Comparison of ENCODE assay signal across 15 cellular contexts in genomic region chr19:30692517-30692870, GRCh38.
A peak's percentile ranks its signal among the peaks of the same experiment; 100 is the strongest.
DNase-seq lines count a peak whose midpoint lies in the region; ATAC-seq, FAIRE-seq and TF ChIP-seq lines count a peak whose summit lies in the region.
"Had no signal": no experiment of that assay in that cellular context is flagged by ENCODE, and none has a peak within 500 bp of the region (broad histone marks: within the 10 kb centered on the region; RNA-seq: fewer than 3 reads in every experiment).

No MANE protein-coding gene starts in this region.

- ATAC-seq in IMR-90 (ENCODE audit: low read depth) (0 out of 2 replicates have a peak, but pooled peaks have one; percentile 24), thoracic aorta (ENCODE audit: insufficient number of reproducible peaks, low FRiP score, low read depth) (no peak), GM18858 (IDR thresholded peaks at IDR 0.05; ENCODE audit: unreplicated experiment) (no peak), HG03196 (IDR thresholded peaks at IDR 0.05; ENCODE audit: unreplicated experiment) (no peak)
- ATAC-seq: activated T-cell treated with anti-CD3 and anti-CD28 coated beads, Interleukin-2, amount 50 U/mL, for 72 hours; GM12878 had no signal

- TF ChIP-seq EP300 in H1 (IDR thresholded peaks at IDR 0.05; ENCODE audit: borderline replicate concordance in 1 of 2, low read depth in 2 of 2, low read length in 2 of 2), result no peak

- H2BK12ac ChIP-seq in H1 (ENCODE audit: low read depth, low read length), result no peak overlapping the region

- peak overlapping the region; percentile 64 for H3K4me3 Mint-ChIP-seq in nephron progenitor cell
- H3K4me3 Mint-ChIP-seq: activated T-cell treated with anti-CD3 and anti-CD28 coated beads, Interleukin-2, amount 50 U/mL, for 72 hours had no signal

- H3K4me3 ChIP-seq in IMR-90 (ENCODE audit: insufficient read depth, low read depth, low read length), result no peak overlapping the region
- H3K4me3 ChIP-seq in H1 (ENCODE audit: extremely low read depth in 1 of 4, insufficient read depth in 2 of 4, low read depth in 3 of 4, low read length in 4 of 4), result no peak overlapping the region
- H3K4me3 ChIP-seq in thoracic aorta, result peak overlapping the region; percentile 42
- H3K4me3 ChIP-seq: cardiac muscle cell, GM12878 had no signal

- no peak overlapping the region for H4K91ac ChIP-seq in IMR-90 (ENCODE audit: insufficient read depth, low read depth, low read length)
- H4K91ac ChIP-seq in H1 (replicated peaks; ENCODE audit: insufficient read length, low read length), result no peak overlapping the region

- H4K8ac ChIP-seq in IMR-90 (ENCODE audit: low read depth in 2 of 2, low read length in 2 of 2) (no peak overlapping the region), H1 (ENCODE audit: extremely low read depth, insufficient read depth, low read length) (no peak overlapping the region)

- H3K4me1 ChIP-seq in IMR-90 (ENCODE audit: control insufficient read depth, insufficient read depth, low read length) (no peaks in the 10 kb centered on the region), H1 (replicated peaks in 1 of 4; ENCODE audit: control insufficient read depth in 3 of 4, insufficient read depth in 4 of 4, low read length in 3 of 4) (peaks cover 0 to 8% (median 6%) of the 10 kb centered on the region in 4 experiments; a peak in 3 of 7 replicates), thoracic aorta (ENCODE audit: control insufficient read depth in 1 of 2, low read depth in 2 of 2) (peaks cover 5 to 14% of the 10 kb centered on the region in 2 donors)

- BruUV-seq in IMR-90 (replicated peaks; lab: Mats Ljungman, UMichigan), result no TSS peak

- H3K36me3 Mint-ChIP-seq in nephron progenitor cell (ENCODE audit: low read depth), result no peaks in the 10 kb centered on the region

- POLR2A ChIA-PET in IMR-90 (lab: Charles Lee; ENCODE audit: unreplicated experiment), result no interaction called here
- POLR2A ChIA-PET in H1 (lab: Charles Lee; ENCODE audit: partially characterized antibody), result no interaction called here

- H3K9me3 ChIP-seq in IMR-90 (ENCODE audit: control insufficient read depth, insufficient read depth, low read length) (no peaks in the 10 kb centered on the region), H1 (ENCODE audit: insufficient read depth in 2 of 2, low read depth in 1 of 2, low read length in 1 of 2) (no peaks in the 10 kb centered on the region), thoracic aorta (no peaks in the 10 kb centered on the region)
- H3K9me3 ChIP-seq: neutrophil had no signal

- H3K27me3 Mint-ChIP-seq in nephron progenitor cell (ENCODE audit: low read depth, poor library complexity), result peaks cover 3% of the 10 kb centered on the region

- peaks cover 85% of the 10 kb centered on the region for H3K4me1 Mint-ChIP-seq in nephron progenitor cell

- TF ChIP-seq POLR2A in IMR-90 (IDR thresholded peaks at IDR 0.05; ENCODE audit: low read depth, low read length) (no peak), H1 (IDR thresholded peaks at IDR 0.05; ENCODE audit: control extremely low read depth in 1 of 2, low read depth in 2 of 2, low read length in 2 of 2) (no peak)

- no peaks in the 10 kb centered on the region for H3K79me2 ChIP-seq in H1 (ENCODE audit: control insufficient read depth in 1 of 2, insufficient read depth in 2 of 2, low read length in 2 of 2)

- H3K36me3 ChIP-seq in IMR-90 (ENCODE audit: control insufficient read depth, insufficient read depth, low read length) (no peaks in the 10 kb centered on the region), H1 (ENCODE audit: control insufficient read depth in 2 of 4, insufficient read depth in 4 of 4, low read length in 3 of 4) (no peaks in the 10 kb centered on the region), thoracic aorta (no peaks in the 10 kb centered on the region)
- H3K36me3 ChIP-seq: cardiac muscle cell, neutrophil had no signal

- H2AK9ac ChIP-seq in IMR-90 (replicated peaks; ENCODE audit: low read depth, low read length, poor library complexity), result no peak overlapping the region

- intact Hi-C loops in IMR-90 (cut with micrococcal nuclease), result no loop called here

- no peak for FAIRE-seq in H1 (lab: Jason Lieb, UNC)
- FAIRE-seq: GM12878, keratinocyte had no signal

- no peak overlapping the region for H3K4me2 ChIP-seq in IMR-90 (ENCODE audit: low read depth, low read length)
- no peak overlapping the region; a peak in 1 of 4 replicates for H3K4me2 ChIP-seq in H1 (ENCODE audit: insufficient read depth in 1 of 2, low read depth in 2 of 2, low read length in 2 of 2)

- TF ChIP-seq RAD21 in IMR-90 (IDR thresholded peaks at IDR 0.05; ENCODE audit: low read length) (no peak), H1 (IDR thresholded peaks at IDR 0.05 in 1 of 2, conservative IDR thresholded peaks at IDR 0.05 in 1 of 2; ENCODE audit: low read depth in 2 of 2, low read length in 2 of 2) (no peak)

- no peak overlapping the region for H2BK120ac ChIP-seq in IMR-90 (ENCODE audit: low read depth, low read length)
- no peak overlapping the region for H2BK120ac ChIP-seq in H1 (replicated peaks; ENCODE audit: low read depth, low read length)

- H3K23ac ChIP-seq in IMR-90 (ENCODE audit: low read depth, low read length) (no peak overlapping the region), H1 (ENCODE audit: insufficient read length) (no peak overlapping the region)

- H2BK5ac ChIP-seq in IMR-90 (ENCODE audit: low read depth, low read length, poor library complexity, severe bottlenecking), result no peak overlapping the region
- no peak overlapping the region for H2BK5ac ChIP-seq in H1 (ENCODE audit: low read depth, low read length)

- TF ChIP-seq CTCF in IMR-90 (conservative IDR thresholded peaks at IDR 0.05; ENCODE audit: low read depth, low read length) (no peak), H1 (IDR thresholded peaks at IDR 0.05; ENCODE audit: control extremely low read depth in 1 of 3, insufficient read depth in 1 of 3, low read depth in 1 of 3, low read length in 3 of 3) (no peak), nephron progenitor cell (IDR thresholded peaks at IDR 0.05) (no peak), thoracic aorta (IDR thresholded peaks at IDR 0.05) (no peak)

- H4K20me1 ChIP-seq in IMR-90 (ENCODE audit: insufficient read depth, low read length), result no peaks in the 10 kb centered on the region
- no peaks in the 10 kb centered on the region for H4K20me1 ChIP-seq in H1 (replicated peaks in 1 of 2; ENCODE audit: control insufficient read depth in 1 of 2, insufficient read depth in 2 of 2, low read length in 2 of 2)

- in situ Hi-C loops in IMR-90 (cut with MboI; ENCODE audit: low sequenced_read_pairs), result no loop called here

- H3K18ac ChIP-seq in IMR-90 (ENCODE audit: low read depth, low read length) (no peak overlapping the region), H1 (ENCODE audit: extremely low read depth, low read length) (no peak overlapping the region)

- WGBS in IMR-90 (ENCODE audit: extremely low coverage in 2 of 2, insufficient read length in 1 of 2), 2 experiments, result 0% methylated on average over 2 of the region's 15 CpGs; no CpG with 5 or more reads in 1 of the 2 experiments
- WGBS in H1 (ENCODE audit: extremely low coverage in 1 of 2, insufficient coverage in 1 of 2, insufficient read length in 1 of 2, insufficient replicate concordance in 2 of 2, low coverage in 1 of 2, low lambda C conversion rate in 2 of 2, missing lambda C conversion rate in 1 of 2), 2 experiments, result 84% methylated on average over 15 of the region's 15 CpGs; no CpG with 5 or more reads in 1 of the 2 experiments

- CTCF ChIA-PET in IMR-90 (lab: Yijun Ruan, JAX), result no interaction called here
- CTCF ChIA-PET in H1 (lab: Charles Lee; ENCODE audit: partially characterized antibody), result interaction anchor here (0.8 to 4.5 kb wide), 3 partner anchors 10 to 44 kb away, joined by 3 to 41 read pairs (median 5); no protein-coding TSS in a partner anchor

- H3K9ac ChIP-seq in IMR-90 (ENCODE audit: low read depth, low read length), result no peak overlapping the region
- no peak overlapping the region for H3K9ac ChIP-seq in H1 (replicated peaks in 1 of 4; ENCODE audit: extremely low read depth in 1 of 4, low read depth in 3 of 4, low read length in 3 of 4)

- H3K27me3 ChIP-seq in IMR-90 (ENCODE audit: control insufficient read depth, insufficient read depth, low read length) (peaks cover 16% of the 10 kb centered on the region), H1 (replicated peaks in 1 of 4; ENCODE audit: control insufficient read depth in 3 of 4, extremely low read depth in 1 of 4, insufficient read depth in 3 of 4, low read length in 3 of 4) (no peaks in the 10 kb centered on the region), thoracic aorta (replicated peaks; ENCODE audit: insufficient read depth) (no peaks in the 10 kb centered on the region)

- no peaks in the 10 kb centered on the region for H3K23me2 ChIP-seq in H1 (ENCODE audit: low read depth, low read length)

- H3K27ac ChIP-seq in IMR-90 (ENCODE audit: insufficient read depth, low read length), result no peak overlapping the region
- H3K27ac ChIP-seq in H1 (ENCODE audit: low read depth, low read length), result no peak overlapping the region
- no peak overlapping the region for H3K27ac ChIP-seq in thoracic aorta
- H3K27ac ChIP-seq: cardiac muscle cell, neutrophil had no signal

- no peaks in the 10 kb centered on the region for H3K9me1 ChIP-seq in IMR-90 (ENCODE audit: insufficient read depth, low read length)

- no peak overlapping the region for H2BK20ac ChIP-seq in IMR-90 (ENCODE audit: low read depth, low read length)
- H2BK20ac ChIP-seq in H1 (ENCODE audit: low read length), result no peak overlapping the region

- H3K56ac ChIP-seq in IMR-90 (ENCODE audit: extremely low read depth, insufficient read depth, low read length) (no peak overlapping the region), H1 (replicated peaks; ENCODE audit: insufficient read length, low read depth, low read length) (no peak overlapping the region)

- DNase-seq in IMR-90 (no peak), H1 (ENCODE audit: low read depth in 1 of 2, low spot score in 2 of 2) (no peak), nephron progenitor cell (no peak), thoracic aorta (ENCODE audit: low spot score) (no peak), DMS53 (lab: John Stamatoyannopoulos, UW) (no peak)
- no peak for DNase-seq in activated CD4-positive, alpha-beta T cell treated with anti-CD3 and anti-CD28 coated beads, Interleukin-2, amount 50 U/mL, for 1 hour
- DNase-seq: activated T-cell treated with anti-CD3 and anti-CD28 coated beads, Interleukin-2, amount 50 U/mL, for 72 hours; COR-L47; NCI-H1048 had no signal

- no peaks in the 10 kb centered on the region for H3K79me1 ChIP-seq in IMR-90 (ENCODE audit: low read depth in 1 of 2, low read length in 2 of 2)
- H3K79me1 ChIP-seq in H1 (ENCODE audit: low read depth, low read length), result 0 out of 2 replicates have a peak, but pooled peaks cover 2% of the 10 kb centered on the region

- H3K14ac ChIP-seq in IMR-90 (replicated peaks; ENCODE audit: low read depth, low read length), result no peak overlapping the region
- H3K14ac ChIP-seq in H1 (ENCODE audit: insufficient read length), result no peak overlapping the region

- no peaks in the 10 kb centered on the region for H3K9me3 Mint-ChIP-seq in nephron progenitor cell
- H3K9me3 Mint-ChIP-seq: activated T-cell treated with anti-CD3 and anti-CD28 coated beads, Interleukin-2, amount 50 U/mL, for 72 hours had no signal

- H2AFZ ChIP-seq in IMR-90 (replicated peaks; ENCODE audit: low read length, poor library complexity) (no peak overlapping the region), H1 (ENCODE audit: low read length) (peak overlapping the region; percentile 52; the same call in 1 of the 2 replicates)

- H4K5ac ChIP-seq in IMR-90 (ENCODE audit: low read depth, low read length) (no peak overlapping the region), H1 (ENCODE audit: insufficient read length, low read depth, low read length) (no peak overlapping the region)

- H3K27ac Mint-ChIP-seq in nephron progenitor cell, result peak overlapping the region; percentile 17
- H3K27ac Mint-ChIP-seq: activated T-cell treated with anti-CD3 and anti-CD28 coated beads, Interleukin-2, amount 50 U/mL, for 72 hours had no signal

- no peak overlapping the region for H2AK5ac ChIP-seq in IMR-90 (ENCODE audit: low read depth, low read length)
- H2AK5ac ChIP-seq in H1 (ENCODE audit: low read depth, low read length), result no peak overlapping the region

- H2BK15ac ChIP-seq in IMR-90 (ENCODE audit: low read depth, low read length) (no peak overlapping the region), H1 (ENCODE audit: low read length) (no peak overlapping the region)

- dilution Hi-C loops in IMR-90 (cut with HindIII; ENCODE audit: low sequenced_read_pairs, unreplicated experiment), result no loop called here

- no peak overlapping the region for H3K4ac ChIP-seq in IMR-90 (ENCODE audit: low read depth, low read length)
- H3K4ac ChIP-seq in H1 (replicated peaks; ENCODE audit: insufficient read length, low read depth, low read length), result no peak overlapping the region
